Comparison of ENCODE assay signal across 20 cellular contexts in the genomic region with DNA sequence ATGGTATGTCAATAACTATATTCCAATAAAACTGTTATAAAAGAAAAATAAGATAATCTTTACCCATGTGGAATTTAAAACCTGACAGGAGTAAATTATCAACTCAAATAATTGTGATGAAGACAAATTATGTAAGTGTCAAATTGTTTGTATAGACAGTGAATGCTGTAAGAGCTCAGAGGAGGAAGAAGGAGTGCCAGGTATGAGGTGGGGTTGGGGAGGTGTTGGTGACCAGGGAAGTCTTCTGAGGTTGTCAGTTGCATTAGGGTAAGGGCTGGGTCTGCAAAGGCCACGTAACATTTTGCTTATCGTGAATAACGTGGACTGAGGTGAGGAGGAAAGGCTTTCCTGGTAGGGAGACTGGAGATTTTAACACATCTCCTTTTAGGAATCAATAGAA. TPM values are rescaled to one million over a fixed set of nuclear protein-coding genes. Genes with fewer than 3 reads are reported as not detected.
DNase-seq lines count a peak whose midpoint lies in the region; ATAC-seq and FAIRE-seq lines count a peak whose summit lies in the region.
"Had no signal": no experiment of that assay in that cellular context is flagged by ENCODE, and none has a peak within 500 bp of the region (broad histone marks: within the 10 kb centered on the region; RNA-seq: fewer than 3 reads in every experiment).

No MANE protein-coding gene starts in this region.

- H3K27me3 Mint-ChIP-seq in T-helper 17 cell, result peaks cover 13% of the 10 kb centered on the region
- peaks cover 12% of the 10 kb centered on the region for H3K27me3 Mint-ChIP-seq in activated T-cell treated with anti-CD3 and anti-CD28 coated beads, Interleukin-2, amount 50 U/mL, for 72 hours (ENCODE audit: low read depth)

- no peak overlapping the region for H3K4me3 ChIP-seq in small intestine (ENCODE audit: low read depth in 1 of 2, low read length in 2 of 2)
- H3K4me3 ChIP-seq: GM12878 had no signal

- H3K27ac Mint-ChIP-seq in T-helper 17 cell, result no peak overlapping the region
- no peak overlapping the region for H3K27ac Mint-ChIP-seq in activated T-cell treated with anti-CD3 and anti-CD28 coated beads, Interleukin-2, amount 50 U/mL, for 72 hours
- H3K27ac Mint-ChIP-seq: H9 had no signal

- DNase-seq in T-helper 17 cell (no peak), left colon (peak in 1 of 2 donors; percentile 52), small intestine (peak; percentile 54), NCI-H774 (lab: John Stamatoyannopoulos, UW) (no peak), DMS 273 (lab: John Stamatoyannopoulos, UW; ENCODE audit: unreplicated experiment) (no peak)
- no peak for DNase-seq in activated T-cell treated with anti-CD3 and anti-CD28 coated beads, Interleukin-2, amount 50 U/mL, for 72 hours
- DNase-seq: ACHN; BE2C; C1 segment of cervical spinal cord; Calu3; CD4-positive, alpha-beta memory T cell; DMS 273 treated with DMSO at 0.1 percent for 48 hours; DMS53; DND-41; EL; H9 had no signal

- ATAC-seq in T-helper 17 cell (no peak), left colon (peak; percentile 49), HG03039 (IDR thresholded peaks at IDR 0.05; ENCODE audit: unreplicated experiment) (no peak)
- ATAC-seq in activated T-cell treated with anti-CD3 and anti-CD28 coated beads, Interleukin-2, amount 50 U/mL, for 72 hours (replicated peaks in 1 of 2), result no peak
- ATAC-seq: GM12878 had no signal

- intact Hi-C loops in left colon (cut with DNase I, micrococcal nuclease), result no loop called here

- H3K4me3 Mint-ChIP-seq in T-helper 17 cell, result peak overlapping the region; percentile 73
- no peak overlapping the region for H3K4me3 Mint-ChIP-seq in activated T-cell treated with anti-CD3 and anti-CD28 coated beads, Interleukin-2, amount 50 U/mL, for 72 hours

- FAIRE-seq in small intestine (lab: Jason Lieb, UNC), result no peak
- FAIRE-seq: A204.1, GM12878, H1 had no signal

- WGBS in small intestine, 3 donors, result 24 to 75% (median 33%) methylated on average over 3 of the region's 3 CpGs

- peaks cover 18% of the 10 kb centered on the region for H3K4me1 Mint-ChIP-seq in T-helper 17 cell
- H3K4me1 Mint-ChIP-seq in activated T-cell treated with anti-CD3 and anti-CD28 coated beads, Interleukin-2, amount 50 U/mL, for 72 hours (ENCODE audit: low read depth), result peaks cover 23% of the 10 kb centered on the region

- H3K36me3 Mint-ChIP-seq in T-helper 17 cell (ENCODE audit: low read depth), result peaks cover 11% of the 10 kb centered on the region
- peaks cover 7 to 11% of the 10 kb centered on the region in 2 donors for H3K36me3 Mint-ChIP-seq in activated T-cell treated with anti-CD3 and anti-CD28 coated beads, Interleukin-2, amount 50 U/mL, for 72 hours (ENCODE audit: insufficient read depth in 2 of 2)

- H3K9me3 ChIP-seq in T-helper 17 cell (ENCODE audit: control insufficient read depth, low read length, poor library complexity, severe bottlenecking), result no peaks in the 10 kb centered on the region
- no peaks in the 10 kb centered on the region for H3K9me3 ChIP-seq in small intestine (ENCODE audit: control insufficient read depth, low read depth)
- H3K9me3 ChIP-seq: BE2C had no signal

- no peaks in the 10 kb centered on the region for H3K9me3 Mint-ChIP-seq in activated T-cell treated with anti-CD3 and anti-CD28 coated beads, Interleukin-2, amount 50 U/mL, for 72 hours
- H3K9me3 Mint-ChIP-seq: H9 had no signal

- no peaks in the 10 kb centered on the region for H3K36me3 ChIP-seq in small intestine (ENCODE audit: control insufficient read depth in 2 of 2, insufficient read depth in 2 of 2, low read length in 2 of 2)
- H3K36me3 ChIP-seq: BE2C had no signal

- no peaks in the 10 kb centered on the region for H3K27me3 ChIP-seq in small intestine (ENCODE audit: control insufficient read depth in 2 of 2, insufficient read depth in 2 of 2, low read length in 2 of 2)
- H3K27me3 ChIP-seq: BE2C had no signal

- no peak overlapping the region for H3K27ac ChIP-seq in small intestine (ENCODE audit: low read depth in 1 of 2, low read length in 1 of 2)

- peaks cover 0 to 5% of the 10 kb centered on the region in 2 donors for H3K4me1 ChIP-seq in small intestine (ENCODE audit: control insufficient read depth in 2 of 2, insufficient read depth in 1 of 2, low read depth in 1 of 2, low read length in 1 of 2)
- H3K4me1 ChIP-seq: BE2C had no signal

RNA-seq across cellular contexts. Expression of gene MAX, which starts 2.5 kb away (rescaled TPM):
- 100 to 1,000 TPM; 167 to 312 TPM for total RNA-seq in T-helper 17 cell
- 100 to 1,000 TPM in 1 of 2 donors, 10 to 100 TPM in 1; 95.5 to 137 TPM for total RNA-seq in left colon
- polyA plus RNA-seq in small intestine, result 10 to 100 TPM; 42.9 to 77.3 (median 64.6) TPM
- 100 to 1,000 TPM; 115 to 118 TPM for total RNA-seq in activated T-cell treated with anti-CD3 and anti-CD28 coated beads, Interleukin-2, amount 50 U/mL, for 72 hours
